In genomic region chr14:99466719-99467118, GRCh38 we compare ENCODE assay signal across 17 cellular contexts. TPM values are rescaled to one million over a fixed set of nuclear protein-coding genes. Genes with fewer than 3 reads are reported as not detected.
A peak's percentile ranks its signal among the peaks of the same experiment; 100 is the strongest.
DNase-seq lines count a peak whose midpoint lies in the region; ATAC-seq, FAIRE-seq and TF ChIP-seq lines count a peak whose summit lies in the region.
"Had no signal": no experiment of that assay in that cellular context is flagged by ENCODE, and none has a peak within 500 bp of the region (broad histone marks: within the 10 kb centered on the region; RNA-seq: fewer than 3 reads in every experiment).

No MANE protein-coding gene starts in this region.

- DNase-seq in A549 (ENCODE audit: low read depth in 1 of 2, low spot score in 1 of 2) (no peak), ACHN (peak; percentile 10), hepatocyte (ENCODE audit: low spot score) (peak; percentile 29), trophoblast cell (no peak), AG20443 (ENCODE audit: low spot score) (no peak), RCC 7860 (ENCODE audit: low spot score) (no peak)
- DNase-seq in activated CD4-positive, alpha-beta T cell treated with anti-CD3 and anti-CD28 coated beads for 48 hours: no peak
- DNase-seq: Calu3; CD4-positive, CD25-positive, alpha-beta regulatory T cell; DMS 273 treated with DMSO at 0.1 percent for 48 hours; DMS79; GOT3 had no signal

- no peak overlapping the region for H3K4me3 ChIP-seq in A549
- H3K4me3 ChIP-seq in hepatocyte: no peak overlapping the region
- no peak overlapping the region for H3K4me3 ChIP-seq in trophoblast cell (ENCODE audit: low read depth, low read length)
- H3K4me3 ChIP-seq: BLaER1 treated with 17β-estradiol and CSF1 and Interleukin-3, amounts not matched to agents 10 nM and 100 nM; HAP-1; K562 had no signal

- no peak overlapping the region for H2BK5ac ChIP-seq in trophoblast cell (ENCODE audit: low read depth, low read length, poor library complexity)

- POLR2A ChIA-PET in A549 (lab: Yijun Ruan, JAX): interaction anchor here (1.7 kb wide), 1 partner anchor 14 kb away, joined by 9 read pairs; the partner anchor contains the start of genes CCNK and SETD3

- H3K4me1 ChIP-seq in A549 (no peaks in the 10 kb centered on the region), hepatocyte (ENCODE audit: insufficient read depth) (peaks cover 14% of the 10 kb centered on the region), trophoblast cell (ENCODE audit: control insufficient read depth in 1 of 2, insufficient read depth in 2 of 2, low read length in 2 of 2) (peaks cover 12 to 26% of the 10 kb centered on the region in 2 experiments)

- peaks cover 19% of the 10 kb centered on the region for H4K20me1 ChIP-seq in hepatocyte (ENCODE audit: insufficient read depth, poor library complexity, severe bottlenecking)

- H3K4me2 ChIP-seq in A549 (no peak overlapping the region), hepatocyte (no peak overlapping the region), trophoblast cell (ENCODE audit: low read length) (no peak overlapping the region)

- peaks cover 85% of the 10 kb centered on the region for H3K79me2 ChIP-seq in hepatocyte
- H3K79me2 ChIP-seq in trophoblast cell (ENCODE audit: control insufficient read depth, insufficient read depth, low read length, poor library complexity): peaks cover 9% of the 10 kb centered on the region

- H3K9me3 ChIP-seq in A549 (no peaks in the 10 kb centered on the region), hepatocyte (ENCODE audit: low read depth) (no peaks in the 10 kb centered on the region), trophoblast cell (ENCODE audit: insufficient read depth, low read depth, low read length) (peaks cover 2% of the 10 kb centered on the region)
- H3K9me3 ChIP-seq: BLaER1 treated with 17β-estradiol and CSF1 and Interleukin-3, amounts not matched to agents 10 nM and 100 nM; HAP-1 had no signal

- no peak overlapping the region for H4K12ac ChIP-seq in trophoblast cell (ENCODE audit: low read depth, low read length)

- no peak for TF ChIP-seq RAD21 in A549 (conservative IDR thresholded peaks at IDR 0.05 in 1 of 2, IDR thresholded peaks at IDR 0.05 in 1 of 2)

- CTCF ChIA-PET in A549 (lab: Yijun Ruan, JAX): interaction anchor here (0.7 to 1.6 kb wide), 3 partner anchors 9 to 51 kb away, joined by 3 to 4 read pairs (median 3); no protein-coding TSS in a partner anchor

- in situ Hi-C loops in ACHN (cut with HindIII; ENCODE audit: low pct_ligation_motif_present, low pct_unique_long_range_greater_than_20kb, low sequenced_read_pairs): no loop called here

- H3K27me3 ChIP-seq in hepatocyte (no peaks in the 10 kb centered on the region), trophoblast cell (ENCODE audit: insufficient read depth, low read length) (no peaks in the 10 kb centered on the region)
- H3K27me3 ChIP-seq: BLaER1 treated with 17β-estradiol and CSF1 and Interleukin-3, amounts not matched to agents 10 nM and 100 nM had no signal

- H3K23ac ChIP-seq in trophoblast cell (ENCODE audit: low read length): no peak overlapping the region

- H2BK12ac ChIP-seq in trophoblast cell (ENCODE audit: low read length): no peak overlapping the region

- H3K9ac ChIP-seq in trophoblast cell (ENCODE audit: low read length): no peak overlapping the region

- no peak overlapping the region for H2AFZ ChIP-seq in hepatocyte
- H2AFZ ChIP-seq in trophoblast cell (ENCODE audit: insufficient read depth, low read length, poor library complexity): no peak overlapping the region

- no peak overlapping the region for H4K91ac ChIP-seq in trophoblast cell (ENCODE audit: low read depth, low read length)

- FAIRE-seq in A549 (lab: Jason Lieb, UNC): peak; percentile 85
- no peak for FAIRE-seq in RCC 7860 (lab: Jason Lieb, UNC)
- FAIRE-seq: GM12891, K562 had no signal

- no peak overlapping the region for H3K27ac ChIP-seq in A549
- no peak overlapping the region for H3K27ac ChIP-seq in hepatocyte
- no peak overlapping the region for H3K27ac ChIP-seq in trophoblast cell (ENCODE audit: low read depth, low read length)
- H3K27ac ChIP-seq: BLaER1 treated with 17β-estradiol and CSF1 and Interleukin-3, amounts not matched to agents 10 nM and 100 nM; HL-60 had no signal

- H2AK5ac ChIP-seq in trophoblast cell (ENCODE audit: low read length): no peak overlapping the region

- no peaks in the 10 kb centered on the region for H3K79me1 ChIP-seq in trophoblast cell (ENCODE audit: low read length)

- H2BK120ac ChIP-seq in trophoblast cell (ENCODE audit: insufficient read depth, low read length, poor library complexity): no peak overlapping the region

- TF ChIP-seq POLR2A in A549 (IDR thresholded peaks at IDR 0.05; ENCODE audit: low read length): no peak

- TF ChIP-seq CTCF in A549 (IDR thresholded peaks at IDR 0.05) (no peak), hepatocyte (IDR thresholded peaks at IDR 0.05; ENCODE audit: poor library complexity) (no peak)

- no peak for TF ChIP-seq EP300 in A549 (IDR thresholded peaks at IDR 0.05)

- H3K9me2 ChIP-seq in hepatocyte (replicated peaks; ENCODE audit: insufficient read depth): no peaks in the 10 kb centered on the region

- H3K4ac ChIP-seq in trophoblast cell (ENCODE audit: low read depth, low read length): peak overlapping the region; percentile 7

- no peaks in the 10 kb centered on the region for H3K36me3 ChIP-seq in hepatocyte (replicated peaks; ENCODE audit: insufficient read depth, low read depth)
- peaks cover 12 to 16% of the 10 kb centered on the region in 2 experiments for H3K36me3 ChIP-seq in trophoblast cell (ENCODE audit: control insufficient read depth in 1 of 2, insufficient read depth in 2 of 2, low read length in 2 of 2)

- 79% methylated on average over 3 of the region's 3 CpGs for WGBS in A549 (ENCODE audit: missing lambda C conversion rate)
- WGBS in hepatocyte (ENCODE audit: low lambda C conversion rate, missing lambda C conversion rate): 67% methylated on average over 3 of the region's 3 CpGs
- no CpG with 5 or more reads among the region's 3 CpGs for WGBS in trophoblast cell (ENCODE audit: extremely low coverage, insufficient coverage, insufficient read length)

- H4K8ac ChIP-seq in trophoblast cell (ENCODE audit: low read depth, low read length): no peak overlapping the region

- no peak overlapping the region for H3K18ac ChIP-seq in trophoblast cell (ENCODE audit: low read length)

- no peak overlapping the region for H3K14ac ChIP-seq in trophoblast cell (ENCODE audit: low read length)

- no peak for ATAC-seq in A549
- ATAC-seq: K562 had no signal

TF ChIP-seq in A549, 52 proteins besides CTCF, POLR2A, EP300 and RAD21 (continues in another document):
- TF ChIP-seq HOXB13 (CRISPR knock-in tag; IDR thresholded peaks at IDR 0.05; ENCODE audit: low read depth) (no peak), GATA3 (IDR thresholded peaks at IDR 0.05; ENCODE audit: borderline replicate concordance) (no peak), CHD2 (IDR thresholded peaks at IDR 0.05; ENCODE audit: low read length, partially characterized antibody) (no peak), HES2 (IDR thresholded peaks at IDR 0.05) (no peak), PBX3 (IDR thresholded peaks at IDR 0.05) (no peak), ZC3H11A (IDR thresholded peaks at IDR 0.05) (no peak), NPAS2 (CRISPR knock-in tag; IDR thresholded peaks at IDR 0.05; ENCODE audit: borderline replicate concordance) (no peak), HMGXB4 (CRISPR knock-in tag; IDR thresholded peaks at IDR 0.05; ENCODE audit: borderline replicate concordance) (no peak)

RNA-seq across cellular contexts. Expression of gene SETD3, which starts 13.9 kb away (rescaled TPM):
- 53.9 and 59.7 TPM in 2 replicates for polyA plus RNA-seq in A549 (2011; rRNA removed)
- 19.3 and 25.5 TPM in 2 replicates for polyA plus RNA-seq in A549 (2012; cell fraction: cytosol; rRNA removed)
- 8.5 and 11.1 TPM in 2 replicates for polyA plus RNA-seq in A549 (2012; cell fraction: nucleus; rRNA removed)
- polyA plus RNA-seq in A549 (2017; fragmentation: RNase III; extraction: RNeasy Plus Mini Kit Qiagen cat#74134 plus additional on column Dnase treatment): 41.2 to 44.7 TPM (median 43.1 TPM) in 3 replicates
- polyA minus RNA-seq in A549 (2011; rRNA and poly(A)+ RNA removed): 47.2 and 53.5 TPM in 2 replicates
- 60.2 and 67.3 TPM in 2 replicates for total RNA-seq in hepatocyte
- polyA plus RNA-seq in hepatocyte: 43.6 and 47.0 TPM in 2 replicates
- polyA plus RNA-seq in trophoblast cell (2013): 81.6 and 81.8 TPM in 2 replicates

RNA-seq across cellular contexts. Expression of gene CCNK, which starts 14.5 kb away (rescaled TPM):
- polyA plus RNA-seq in A549 (2011; rRNA removed) (22.7 and 38.9 TPM in 2 replicates), A549 (2017; fragmentation: RNase III; extraction: RNeasy Plus Mini Kit Qiagen cat#74134 plus additional on column Dnase treatment) (46.6 to 50.8 TPM (median 50.6 TPM) in 3 replicates), hepatocyte (10.1 and 11.1 TPM in 2 replicates)
- 14.7 and 16.4 TPM in 2 replicates for polyA plus RNA-seq in A549 (2012; cell fraction: cytosol; rRNA removed)
- polyA plus RNA-seq in A549 (2012; cell fraction: nucleus; rRNA removed): 12.0 and 19.6 TPM in 2 replicates
- polyA minus RNA-seq in A549 (2011; rRNA and poly(A)+ RNA removed): 32.7 and 36.2 TPM in 2 replicates
- 15.6 and 22.0 TPM in 2 replicates for total RNA-seq in hepatocyte
- 105 TPM in 2 replicates for polyA plus RNA-seq in trophoblast cell (2013)

Comparison
In these comparisons a context has a peak if more than half of its experiments do, and no peak if none do; other contexts are left out.
1. DNase-seq: peak in ACHN (single experiment) and hepatocyte (single experiment); none in A549 (0 of 2), trophoblast cell (0 of 2), AG20443 (single experiment), RCC 7860 (single experiment) and activated CD4-positive, alpha-beta T cell treated with anti-CD3 and anti-CD28 coated beads for 48 hours (single experiment).